ENCODE assay signal across 30 cellular contexts in the genomic region with DNA sequence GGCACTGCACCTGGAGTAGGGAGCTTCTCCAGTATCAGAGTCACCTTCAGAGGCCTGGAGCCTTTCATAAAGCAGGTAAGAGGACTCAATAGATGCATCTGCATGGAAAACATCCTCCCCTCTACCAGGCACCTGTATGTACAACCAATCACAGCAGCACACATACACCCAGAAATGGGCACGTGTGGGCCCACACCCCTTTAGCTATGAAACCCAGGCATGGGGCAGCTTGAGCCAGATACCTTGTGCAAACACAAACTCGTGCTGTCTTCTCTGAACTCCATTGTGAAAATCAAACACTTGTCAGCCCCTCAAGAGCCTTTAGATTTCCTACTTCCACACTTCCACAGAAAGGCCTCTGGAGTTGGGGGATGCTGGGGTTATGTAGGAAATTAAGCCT. TPM values are rescaled to one million over a fixed set of nuclear protein-coding genes. Genes with fewer than 3 reads are reported as not detected.
DNase-seq lines count a peak whose midpoint lies in the region; ATAC-seq and TF ChIP-seq lines count a peak whose summit lies in the region.
"Had no signal": no experiment of that assay in that cellular context is flagged by ENCODE, and none has a peak within 500 bp of the region (broad histone marks: within the 10 kb centered on the region; RNA-seq: fewer than 3 reads in every experiment).

No MANE protein-coding gene starts in this region.

- no peaks in the 10 kb centered on the region for H3K4me1 ChIP-seq in vagina
- H3K4me1 ChIP-seq: gastroesophageal sphincter, SJCRH30, uterus had no signal

- no peaks in the 10 kb centered on the region for H3K9me3 ChIP-seq in vagina
- H3K9me3 ChIP-seq: gastroesophageal sphincter, SJCRH30, thoracic aorta, uterus had no signal

- POLR2A ChIA-PET in activated CD8-positive, alpha-beta T cell treated with anti-CD3 and anti-CD28 coated beads for 36 hours (lab: Charles Lee), result interaction anchor here (0.8 to 1.2 kb wide), 4 partner anchors 10 to 221 kb away, joined by 3 to 4 read pairs (median 3); no protein-coding TSS in a partner anchor
- POLR2A ChIA-PET in activated CD8-positive, alpha-beta T cell treated with anti-CD3 and anti-CD28 coated beads, Interleukin-2, amount 10 ng/mL, durations not matched to agents 7 days and 5 days (lab: Charles Lee), result no interaction called here

- TF ChIP-seq POLR2A in vagina (IDR thresholded peaks at IDR 0.05), result no peak

- no peaks in the 10 kb centered on the region for H3K36me3 ChIP-seq in vagina
- H3K36me3 ChIP-seq: cardiac muscle cell, gastroesophageal sphincter, SJCRH30, thoracic aorta, uterus had no signal

- H3K27me3 Mint-ChIP-seq in activated CD8-positive, alpha-beta T cell treated with anti-CD3 and anti-CD28 coated beads for 36 hours, result no peaks in the 10 kb centered on the region
- H3K27me3 Mint-ChIP-seq in activated CD8-positive, alpha-beta T cell treated with anti-CD3 and anti-CD28 coated beads, Interleukin-2, amount 10 ng/mL, durations not matched to agents 7 days and 5 days (ENCODE audit: low read depth), result no peaks in the 10 kb centered on the region
- no peaks in the 10 kb centered on the region for H3K27me3 Mint-ChIP-seq in activated naive CD8-positive, alpha-beta T cell treated with anti-CD3 and anti-CD28 coated beads, Interleukin-2, amount 50 U/mL, for 24 hours
- no peaks in the 10 kb centered on the region for H3K27me3 Mint-ChIP-seq in stimulated activated memory B cell treated with anti-CD40 and anti-IgM and Interleukin-4, amounts not matched to agents 10 μg/mL and 1 μg/mL and 100 μg/mL, for 72 hours
- H3K27me3 Mint-ChIP-seq: CD4-positive, alpha-beta T cell had no signal

- no peak for ATAC-seq in activated CD8-positive, alpha-beta T cell treated with anti-CD3 and anti-CD28 coated beads for 36 hours
- ATAC-seq in activated CD8-positive, alpha-beta T cell treated with anti-CD3 and anti-CD28 coated beads, Interleukin-2, amount 10 ng/mL, durations not matched to agents 7 days and 5 days, result no peak
- ATAC-seq in activated naive CD8-positive, alpha-beta T cell treated with anti-CD3 and anti-CD28 coated beads, Interleukin-2, amount 50 U/mL, for 24 hours, result no peak
- no peak for ATAC-seq in stimulated activated memory B cell treated with anti-CD40 and anti-IgM and Interleukin-4, amounts not matched to agents 10 μg/mL and 1 μg/mL and 100 μg/mL, for 72 hours
- ATAC-seq in GM18861 (IDR thresholded peaks at IDR 0.05; ENCODE audit: unreplicated experiment), result no peak
- ATAC-seq: gastroesophageal sphincter, WTC11 had no signal

- H3K27ac ChIP-seq in vagina, result no peak overlapping the region
- H3K27ac ChIP-seq: cardiac muscle cell, gastroesophageal sphincter, SJCRH30, thoracic aorta, uterus had no signal

- CTCF ChIA-PET in activated CD8-positive, alpha-beta T cell treated with anti-CD3 and anti-CD28 coated beads for 36 hours (lab: Charles Lee), result interaction anchor here (0.8 to 4.0 kb wide), 7 partner anchors 7 to 166 kb away, joined by 3 to 10 read pairs (median 5); no protein-coding TSS in a partner anchor
- CTCF ChIA-PET in activated CD8-positive, alpha-beta T cell treated with anti-CD3 and anti-CD28 coated beads, Interleukin-2, amount 10 ng/mL, durations not matched to agents 7 days and 5 days (lab: Charles Lee), result interaction anchor here (0.7 to 2.1 kb wide), 4 partner anchors 11 to 107 kb away, joined by 3 to 8 read pairs (median 6); no protein-coding TSS in a partner anchor

- H3K9me3 Mint-ChIP-seq in activated CD8-positive, alpha-beta T cell treated with anti-CD3 and anti-CD28 coated beads for 36 hours, result no peaks in the 10 kb centered on the region
- H3K9me3 Mint-ChIP-seq in activated CD8-positive, alpha-beta T cell treated with anti-CD3 and anti-CD28 coated beads, Interleukin-2, amount 10 ng/mL, durations not matched to agents 7 days and 5 days (ENCODE audit: insufficient read depth), result no peaks in the 10 kb centered on the region
- no peaks in the 10 kb centered on the region for H3K9me3 Mint-ChIP-seq in activated naive CD8-positive, alpha-beta T cell treated with anti-CD3 and anti-CD28 coated beads, Interleukin-2, amount 50 U/mL, for 24 hours
- H3K9me3 Mint-ChIP-seq in stimulated activated memory B cell treated with anti-CD40 and anti-IgM and Interleukin-4, amounts not matched to agents 10 μg/mL and 1 μg/mL and 100 μg/mL, for 72 hours, result no peaks in the 10 kb centered on the region
- H3K9me3 Mint-ChIP-seq: CD4-positive, alpha-beta T cell; nephron progenitor cell; WTC11 had no signal

- peaks cover 20% of the 10 kb centered on the region for H3K36me3 Mint-ChIP-seq in activated CD8-positive, alpha-beta T cell treated with anti-CD3 and anti-CD28 coated beads for 36 hours (ENCODE audit: low read depth)
- no peaks in the 10 kb centered on the region for H3K36me3 Mint-ChIP-seq in activated CD8-positive, alpha-beta T cell treated with anti-CD3 and anti-CD28 coated beads, Interleukin-2, amount 10 ng/mL, durations not matched to agents 7 days and 5 days (ENCODE audit: low read depth)
- peaks cover 25% of the 10 kb centered on the region for H3K36me3 Mint-ChIP-seq in activated naive CD8-positive, alpha-beta T cell treated with anti-CD3 and anti-CD28 coated beads, Interleukin-2, amount 50 U/mL, for 24 hours (ENCODE audit: low read depth)
- peaks cover 18% of the 10 kb centered on the region for H3K36me3 Mint-ChIP-seq in stimulated activated memory B cell treated with anti-CD40 and anti-IgM and Interleukin-4, amounts not matched to agents 10 μg/mL and 1 μg/mL and 100 μg/mL, for 72 hours
- H3K36me3 Mint-ChIP-seq: WTC11 had no signal

- no peaks in the 10 kb centered on the region for H3K27me3 ChIP-seq in vagina
- H3K27me3 ChIP-seq: cardiac muscle cell, gastroesophageal sphincter, SJCRH30, uterus had no signal

- intact Hi-C loops in activated CD8-positive, alpha-beta T cell treated with anti-CD3 and anti-CD28 coated beads for 36 hours (cut with micrococcal nuclease), result loop anchor here (5.0 kb wide), 1 partner anchor 40 kb away; no protein-coding TSS in a partner anchor
- intact Hi-C loops in vagina (cut with DNase I), result no loop called here

- no peak overlapping the region for H3K4me3 ChIP-seq in vagina
- H3K4me3 ChIP-seq: cardiac muscle cell, gastroesophageal sphincter, SJCRH30, thoracic aorta, uterus had no signal

- no peak for DNase-seq in activated CD8-positive, alpha-beta T cell treated with anti-CD3 and anti-CD28 coated beads for 36 hours
- no peak for DNase-seq in activated CD8-positive, alpha-beta T cell treated with anti-CD3 and anti-CD28 coated beads, Interleukin-2, amount 10 ng/mL, durations not matched to agents 7 days and 5 days
- DNase-seq in NCI-H2029 treated with DMSO at 0.1 percent for 48 hours (lab: John Stamatoyannopoulos, UW) (peak; percentile 56), vagina (ENCODE audit: extremely low spot score in 2 of 2) (no peak), pons (ENCODE audit: low spot score) (no peak)
- DNase-seq in activated naive CD8-positive, alpha-beta T cell treated with anti-CD3 and anti-CD28 coated beads, Interleukin-2, amount 50 U/mL, for 24 hours, result no peak
- DNase-seq: activated CD8-positive, alpha-beta memory T cell treated with anti-CD3 and anti-CD28 coated beads, Interleukin-2, amount 50 U/mL, for 4 hours; activated effector memory CD4-positive, alpha-beta T cell treated with Interleukin-2 at 50 U/mL for 16 hours; CD4-positive, alpha-beta T cell; EL; KBM-7; NCI-H1092; NCI-H1694 treated with DMSO at 0.1 percent for 48 hours; NCI-H748 treated with DMSO at 0.1 percent for 48 hours; nephron progenitor cell; SJCRH30; stimulated activated naive CD4-positive, alpha-beta T cell; uterus had no signal

- H3K27ac Mint-ChIP-seq in activated CD8-positive, alpha-beta T cell treated with anti-CD3 and anti-CD28 coated beads for 36 hours, result peak overlapping the region; percentile 53
- H3K27ac Mint-ChIP-seq in activated CD8-positive, alpha-beta T cell treated with anti-CD3 and anti-CD28 coated beads, Interleukin-2, amount 10 ng/mL, durations not matched to agents 7 days and 5 days, result no peak overlapping the region
- peak overlapping the region; percentile 91 for H3K27ac Mint-ChIP-seq in activated naive CD8-positive, alpha-beta T cell treated with anti-CD3 and anti-CD28 coated beads, Interleukin-2, amount 50 U/mL, for 24 hours
- H3K27ac Mint-ChIP-seq in stimulated activated memory B cell treated with anti-CD40 and anti-IgM and Interleukin-4, amounts not matched to agents 10 μg/mL and 1 μg/mL and 100 μg/mL, for 72 hours, result peak overlapping the region; percentile 33
- H3K27ac Mint-ChIP-seq: CD4-positive, alpha-beta T cell; nephron progenitor cell; WTC11 had no signal

- no peak for TF ChIP-seq CTCF in activated CD8-positive, alpha-beta T cell treated with anti-CD3 and anti-CD28 coated beads for 36 hours (IDR thresholded peaks at IDR 0.05)
- no peak for TF ChIP-seq CTCF in vagina (IDR thresholded peaks at IDR 0.05)

- H3K4me3 Mint-ChIP-seq in activated CD8-positive, alpha-beta T cell treated with anti-CD3 and anti-CD28 coated beads for 36 hours, result no peak overlapping the region
- H3K4me3 Mint-ChIP-seq in activated CD8-positive, alpha-beta T cell treated with anti-CD3 and anti-CD28 coated beads, Interleukin-2, amount 10 ng/mL, durations not matched to agents 7 days and 5 days, result no peak overlapping the region
- no peak overlapping the region for H3K4me3 Mint-ChIP-seq in activated naive CD8-positive, alpha-beta T cell treated with anti-CD3 and anti-CD28 coated beads, Interleukin-2, amount 50 U/mL, for 24 hours
- H3K4me3 Mint-ChIP-seq in stimulated activated memory B cell treated with anti-CD40 and anti-IgM and Interleukin-4, amounts not matched to agents 10 μg/mL and 1 μg/mL and 100 μg/mL, for 72 hours, result no peak overlapping the region
- H3K4me3 Mint-ChIP-seq: CD4-positive, alpha-beta T cell; nephron progenitor cell; WTC11 had no signal

- peaks cover 62% of the 10 kb centered on the region for H3K4me1 Mint-ChIP-seq in activated CD8-positive, alpha-beta T cell treated with anti-CD3 and anti-CD28 coated beads for 36 hours (ENCODE audit: low read depth)
- peaks cover 73% of the 10 kb centered on the region for H3K4me1 Mint-ChIP-seq in activated CD8-positive, alpha-beta T cell treated with anti-CD3 and anti-CD28 coated beads, Interleukin-2, amount 10 ng/mL, durations not matched to agents 7 days and 5 days (ENCODE audit: low read depth)
- peaks cover 79% of the 10 kb centered on the region for H3K4me1 Mint-ChIP-seq in activated naive CD8-positive, alpha-beta T cell treated with anti-CD3 and anti-CD28 coated beads, Interleukin-2, amount 50 U/mL, for 24 hours
- peaks cover 64% of the 10 kb centered on the region for H3K4me1 Mint-ChIP-seq in stimulated activated memory B cell treated with anti-CD40 and anti-IgM and Interleukin-4, amounts not matched to agents 10 μg/mL and 1 μg/mL and 100 μg/mL, for 72 hours
- H3K4me1 Mint-ChIP-seq: WTC11 had no signal

RNA-seq across cellular contexts. Expression of a gene that starts 1.1 kb away (rescaled TPM):
- total RNA-seq in activated CD8-positive, alpha-beta T cell treated with anti-CD3 and anti-CD28 coated beads for 36 hours, result 10 to 100 TPM; 61.5 to 64.1 TPM
- under 1 TPM; 0.55 to 0.61 TPM for total RNA-seq in activated CD8-positive, alpha-beta T cell treated with anti-CD3 and anti-CD28 coated beads, Interleukin-2, amount 10 ng/mL, durations not matched to agents 7 days and 5 days
- not detected for total RNA-seq in vagina
- total RNA-seq: astrocyte; cardiac muscle cell; CD4-positive, alpha-beta T cell; HT1080; osteocyte; SJCRH30; thoracic aorta; uterus; WTC11 had no signal

RNA-seq across cellular contexts. Expression of a gene that starts 12.1 kb away (rescaled TPM):
- total RNA-seq in activated CD8-positive, alpha-beta T cell treated with anti-CD3 and anti-CD28 coated beads for 36 hours, result under 1 TPM; 0.25 to 0.98 TPM
- not detected for total RNA-seq in activated CD8-positive, alpha-beta T cell treated with anti-CD3 and anti-CD28 coated beads, Interleukin-2, amount 10 ng/mL, durations not matched to agents 7 days and 5 days
- total RNA-seq in vagina, result not detected
- total RNA-seq: astrocyte; cardiac muscle cell; CD4-positive, alpha-beta T cell; gastroesophageal sphincter; H4; HT1080; M059J; mammary epithelial cell; osteocyte; SJCRH30; thoracic aorta; uterus; WTC11 had no signal

Comparison
In these comparisons a context has a peak if more than half of its experiments do, and no peak if none do; other contexts are left out.
1. RNA of a gene that starts 1.1 kb away (total RNA-seq): 61.5 to 64.1 TPM in activated CD8-positive, alpha-beta T cell treated with anti-CD3 and anti-CD28 coated beads for 36 hours; 0.55 to 0.61 TPM in activated CD8-positive, alpha-beta T cell treated with anti-CD3 and anti-CD28 coated beads, Interleukin-2, amount 10 ng/mL, durations not matched to agents 7 days and 5 days and not detected in vagina (single experiment); every median in the first group is over 10 times any median in the second.